In the genomic region with DNA sequence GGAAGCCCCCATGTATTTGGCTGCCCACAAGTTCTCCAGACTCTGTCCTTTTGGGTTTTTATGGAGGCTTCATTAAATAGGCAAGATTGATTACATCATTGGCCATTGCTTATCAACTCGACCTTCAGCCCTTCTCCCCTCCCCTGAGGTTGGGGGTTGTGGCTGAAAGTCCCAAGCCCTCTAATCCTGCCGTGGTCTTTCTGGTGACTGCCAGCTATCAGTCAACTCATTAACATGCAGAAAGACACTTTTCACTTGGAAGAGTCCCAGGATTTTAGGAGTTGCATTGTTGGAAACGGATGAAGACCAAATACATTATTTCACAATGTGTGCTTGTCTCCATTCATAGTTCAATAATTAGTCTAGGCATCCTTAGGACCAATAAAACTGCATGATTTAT, we compare ENCODE assay signal across 1 cellular context.
TF ChIP-seq lines count a peak whose summit lies in the region.

No MANE protein-coding gene starts in this region.

TF ChIP-seq in HepG2, 621 proteins besides CTCF, POLR2A, EP300 and RAD21:
- TF ChIP-seq ZEB1 (IDR thresholded peaks at IDR 0.05; ENCODE audit: insufficient replicate concordance, low read depth) (no peak), SYNCRIP (IDR thresholded peaks at IDR 0.05; ENCODE audit: insufficient read depth, low read depth, low read length) (no peak), ATF7 (IDR thresholded peaks at IDR 0.05) (peak; percentile 42), ATF7 (CRISPR knock-in tag; IDR thresholded peaks at IDR 0.05) (no peak)
TF ChIP-seq in HepG2: peak in this region for 1.
